In the genomic region with DNA sequence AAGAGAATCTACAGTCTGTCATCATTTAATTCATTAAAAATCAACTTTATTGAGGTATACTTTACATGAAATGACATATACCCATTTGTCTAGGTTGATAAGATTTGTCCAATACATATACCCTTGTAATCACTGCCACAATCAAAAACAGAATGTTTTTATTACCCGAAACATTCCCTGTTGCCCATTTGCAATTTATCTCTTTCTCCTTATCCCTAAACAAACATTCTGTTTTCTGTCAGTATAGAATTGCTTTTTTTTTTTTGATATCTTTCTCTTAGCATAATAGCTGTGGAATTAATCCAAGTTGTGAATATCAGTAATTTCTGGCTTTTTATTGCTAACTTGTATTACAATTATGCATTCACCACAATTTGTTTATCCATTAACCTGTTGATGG, we compare ENCODE assay signal across 35 cellular contexts. TPM values are rescaled to one million over a fixed set of nuclear protein-coding genes. Genes with fewer than 3 reads are reported as not detected.
"Had no signal": no experiment of that assay in that cellular context is flagged by ENCODE, and none has a peak within 500 bp of the region (broad histone marks: within the 10 kb centered on the region; RNA-seq: fewer than 3 reads in every experiment).

No MANE protein-coding gene starts in this region.

- H3K27ac ChIP-seq: ascending aorta, cardiac muscle cell, VCaP had no signal

- ATAC-seq: activated CD8-positive, alpha-beta memory T cell treated with anti-CD3 and anti-CD28 coated beads, Interleukin-2, amount 10 ng/mL, durations not matched to agents 7 days and 5 days; activated CD8-positive, alpha-beta T cell treated with anti-CD3 and anti-CD28 coated beads for 36 hours; activated naive CD8-positive, alpha-beta T cell treated with anti-CD3 and anti-CD28 coated beads, Interleukin-2, amount 50 U/mL, for 24 hours had no signal

- H3K27ac Mint-ChIP-seq: activated B cell treated with CpG ODN at 0.5 μM for 24 hours; activated CD4-positive, alpha-beta memory T cell treated with anti-CD3 and anti-CD28 coated beads for 36 hours; activated CD4-positive, alpha-beta T cell treated with anti-CD3 and anti-CD28 coated beads, Interleukin-2, amount 10 ng/mL, durations not matched to agents 24 days and 14 days; activated CD8-positive, alpha-beta memory T cell treated with anti-CD3 and anti-CD28 coated beads, Interleukin-2, amount 10 ng/mL, durations not matched to agents 7 days and 5 days; activated CD8-positive, alpha-beta T cell treated with anti-CD3 and anti-CD28 coated beads for 36 hours; activated naive CD4-positive, alpha-beta T cell treated with anti-CD3 and anti-CD28 coated beads, Interleukin-2, amount 10 ng/mL, durations not matched to agents 7 days and 5 days; activated naive CD4-positive, alpha-beta T cell treated with anti-CD3 and anti-CD28 coated beads, Interleukin-2, amount 50 U/mL, for 24 hours; activated naive CD8-positive, alpha-beta T cell; activated naive CD8-positive, alpha-beta T cell treated with anti-CD3 and anti-CD28 coated beads, Interleukin-2, amount 10 ng/mL, durations not matched to agents 7 days and 5 days; activated naive CD8-positive, alpha-beta T cell treated with anti-CD3 and anti-CD28 coated beads, Interleukin-2, amount 50 U/mL, for 24 hours; activated T-cell treated with anti-CD3 and anti-CD28 coated beads, Interleukin-2, amount 50 U/mL, for 24 hours; activated T-helper 2 cell treated with anti-CD3 and anti-CD28 coated beads, Interferon-gamma antibody, Interleukin-2, Interleukin-4, amounts not matched to agents 10 μg/mL and 5 μg/mL and 100 μg/mL, durations not matched to agents 14 hours and 24 hours and 36 hours; brain; T-helper 1 cell treated with Interleukin-12 subunit alpha and Interleukin-12 subunit beta and Interleukin-4 antibody, amounts not matched to agents 30 μg/mL and 1 μg/mL, for 36 hours; T-helper 2 cell treated with Interferon-gamma antibody and Interleukin-4, amounts not matched to agents 5 μg/mL and 100 μg/mL, for 36 hours had no signal

- H3K27me3 ChIP-seq: ascending aorta, cardiac muscle cell had no signal

- H3K4me1 ChIP-seq: ascending aorta had no signal

- H3K4me1 Mint-ChIP-seq: activated B cell treated with CpG ODN at 0.5 μM for 24 hours; activated CD4-positive, alpha-beta T cell treated with anti-CD3 and anti-CD28 coated beads, Interleukin-2, amount 10 ng/mL, durations not matched to agents 24 days and 14 days; activated CD8-positive, alpha-beta memory T cell treated with anti-CD3 and anti-CD28 coated beads, Interleukin-2, amount 10 ng/mL, durations not matched to agents 7 days and 5 days; activated naive CD4-positive, alpha-beta T cell treated with anti-CD3 and anti-CD28 coated beads, Interleukin-2, amount 10 ng/mL, durations not matched to agents 7 days and 5 days; activated naive CD4-positive, alpha-beta T cell treated with anti-CD3 and anti-CD28 coated beads, Interleukin-2, amount 50 U/mL, for 24 hours; activated naive CD8-positive, alpha-beta T cell treated with anti-CD3 and anti-CD28 coated beads, Interleukin-2, amount 10 ng/mL, durations not matched to agents 7 days and 5 days; activated naive CD8-positive, alpha-beta T cell treated with anti-CD3 and anti-CD28 coated beads, Interleukin-2, amount 50 U/mL, for 24 hours; central memory CD8-positive, alpha-beta T cell had no signal

- H3K9me3 ChIP-seq: ascending aorta had no signal

- H3K4me3 ChIP-seq: ascending aorta, cardiac muscle cell had no signal

- H3K4me3 Mint-ChIP-seq: activated B cell treated with CpG ODN at 0.5 μM for 24 hours; activated CD4-positive, alpha-beta memory T cell treated with anti-CD3 and anti-CD28 coated beads for 36 hours; activated CD4-positive, alpha-beta T cell treated with anti-CD3 and anti-CD28 coated beads, Interleukin-2, amount 10 ng/mL, durations not matched to agents 24 days and 14 days; activated CD8-positive, alpha-beta memory T cell treated with anti-CD3 and anti-CD28 coated beads, Interleukin-2, amount 10 ng/mL, durations not matched to agents 7 days and 5 days; activated CD8-positive, alpha-beta T cell treated with anti-CD3 and anti-CD28 coated beads for 36 hours; activated naive CD4-positive, alpha-beta T cell treated with anti-CD3 and anti-CD28 coated beads, Interleukin-2, amount 10 ng/mL, durations not matched to agents 7 days and 5 days; activated naive CD4-positive, alpha-beta T cell treated with anti-CD3 and anti-CD28 coated beads, Interleukin-2, amount 50 U/mL, for 24 hours; activated naive CD8-positive, alpha-beta T cell; activated naive CD8-positive, alpha-beta T cell treated with anti-CD3 and anti-CD28 coated beads, Interleukin-2, amount 10 ng/mL, durations not matched to agents 7 days and 5 days; activated naive CD8-positive, alpha-beta T cell treated with anti-CD3 and anti-CD28 coated beads, Interleukin-2, amount 50 U/mL, for 24 hours; activated T-cell treated with anti-CD3 and anti-CD28 coated beads, Interleukin-2, amount 50 U/mL, for 24 hours; brain; central memory CD8-positive, alpha-beta T cell; T-helper 1 cell treated with Interleukin-12 subunit alpha and Interleukin-12 subunit beta and Interleukin-4 antibody, amounts not matched to agents 30 μg/mL and 1 μg/mL, for 36 hours; T-helper 2 cell treated with Interferon-gamma antibody and Interleukin-4, amounts not matched to agents 5 μg/mL and 100 μg/mL, for 36 hours had no signal

- H3K36me3 Mint-ChIP-seq: activated CD4-positive, alpha-beta memory T cell treated with anti-CD3 and anti-CD28 coated beads for 36 hours; activated CD8-positive, alpha-beta memory T cell treated with anti-CD3 and anti-CD28 coated beads, Interleukin-2, amount 10 ng/mL, durations not matched to agents 7 days and 5 days; activated naive CD4-positive, alpha-beta T cell treated with anti-CD3 and anti-CD28 coated beads, Interleukin-2, amount 10 ng/mL, durations not matched to agents 7 days and 5 days; activated naive CD4-positive, alpha-beta T cell treated with anti-CD3 and anti-CD28 coated beads, Interleukin-2, amount 50 U/mL, for 24 hours; activated naive CD8-positive, alpha-beta T cell; activated naive CD8-positive, alpha-beta T cell treated with anti-CD3 and anti-CD28 coated beads, Interleukin-2, amount 10 ng/mL, durations not matched to agents 7 days and 5 days; brain had no signal

- H3K36me3 ChIP-seq: ascending aorta, cardiac muscle cell had no signal

- H3K27me3 Mint-ChIP-seq: activated B cell treated with CpG ODN at 0.5 μM for 24 hours; activated CD4-positive, alpha-beta memory T cell treated with anti-CD3 and anti-CD28 coated beads for 36 hours; activated CD4-positive, alpha-beta T cell treated with anti-CD3 and anti-CD28 coated beads, Interleukin-2, amount 10 ng/mL, durations not matched to agents 24 days and 14 days; activated CD8-positive, alpha-beta memory T cell treated with anti-CD3 and anti-CD28 coated beads, Interleukin-2, amount 10 ng/mL, durations not matched to agents 7 days and 5 days; activated CD8-positive, alpha-beta T cell treated with anti-CD3 and anti-CD28 coated beads for 36 hours; activated naive CD4-positive, alpha-beta T cell treated with anti-CD3 and anti-CD28 coated beads, Interleukin-2, amount 10 ng/mL, durations not matched to agents 7 days and 5 days; activated naive CD4-positive, alpha-beta T cell treated with anti-CD3 and anti-CD28 coated beads, Interleukin-2, amount 50 U/mL, for 24 hours; activated naive CD8-positive, alpha-beta T cell; activated naive CD8-positive, alpha-beta T cell treated with anti-CD3 and anti-CD28 coated beads, Interleukin-2, amount 10 ng/mL, durations not matched to agents 7 days and 5 days; activated naive CD8-positive, alpha-beta T cell treated with anti-CD3 and anti-CD28 coated beads, Interleukin-2, amount 50 U/mL, for 24 hours; activated T-cell treated with anti-CD3 and anti-CD28 coated beads, Interleukin-2, amount 50 U/mL, for 24 hours; brain; central memory CD8-positive, alpha-beta T cell had no signal

- H3K9me3 Mint-ChIP-seq: activated B cell treated with CpG ODN at 0.5 μM for 24 hours; activated CD4-positive, alpha-beta T cell treated with anti-CD3 and anti-CD28 coated beads, Interleukin-2, amount 10 ng/mL, durations not matched to agents 24 days and 14 days; activated CD8-positive, alpha-beta T cell treated with anti-CD3 and anti-CD28 coated beads for 36 hours; activated naive CD8-positive, alpha-beta T cell treated with anti-CD3 and anti-CD28 coated beads, Interleukin-2, amount 10 ng/mL, durations not matched to agents 7 days and 5 days; T-helper 1 cell treated with Interleukin-12 subunit alpha and Interleukin-12 subunit beta and Interleukin-4 antibody, amounts not matched to agents 30 μg/mL and 1 μg/mL, for 36 hours had no signal

- DNase-seq: activated B cell treated with CpG ODN at 0.5 μM for 24 hours; activated CD4-positive, alpha-beta memory T cell treated with anti-CD3 and anti-CD28 coated beads for 36 hours; activated CD4-positive, alpha-beta T cell treated with anti-CD3 and anti-CD28 coated beads for 4 hours; activated CD4-positive, alpha-beta T cell treated with anti-CD3 and anti-CD28 coated beads, Interleukin-2, amount 10 ng/mL, durations not matched to agents 24 days and 14 days; activated CD4-positive, alpha-beta T cell treated with anti-CD3 and anti-CD28 coated beads, Interleukin-2, amount 50 U/mL, for 1 hour; activated CD4-positive, alpha-beta T cell treated with anti-CD3 and anti-CD28 coated beads, Interleukin-2, amount 50 U/mL, for 4 hours; activated CD4-positive, CD25-positive, alpha-beta regulatory T cell treated with anti-CD3 and anti-CD28 coated beads, Interleukin-2, amount 50 U/mL, for 72 hours; activated CD8-positive, alpha-beta memory T cell treated with anti-CD3 and anti-CD28 coated beads, Interleukin-2, amount 10 ng/mL, durations not matched to agents 7 days and 5 days; activated CD8-positive, alpha-beta memory T cell treated with anti-CD3 and anti-CD28 coated beads, Interleukin-2, amount 50 U/mL, for 48 hours; activated CD8-positive, alpha-beta T cell treated with anti-CD3 and anti-CD28 coated beads for 36 hours; activated effector memory CD4-positive, alpha-beta T cell treated with Interleukin-2 at 50 U/mL for 16 hours; activated gamma-delta T cell; activated naive CD4-positive, alpha-beta T cell treated with anti-CD3 and anti-CD28 coated beads, Interleukin-2, amount 10 ng/mL, durations not matched to agents 7 days and 5 days; activated naive CD4-positive, alpha-beta T cell treated with Interleukin-2 at 50 U/mL for 16 hours; activated naive CD8-positive, alpha-beta T cell treated with anti-CD3 and anti-CD28 coated beads, Interleukin-2, amount 10 ng/mL, durations not matched to agents 7 days and 5 days; activated naive CD8-positive, alpha-beta T cell treated with anti-CD3 and anti-CD28 coated beads, Interleukin-2, amount 50 U/mL, for 24 hours; activated T-cell treated with anti-CD3 and anti-CD28 coated beads, Interleukin-2, amount 50 U/mL, for 24 hours; activated T-cell treated with anti-CD3 and anti-CD28 coated beads, Interleukin-2, amount 50 U/mL, for 48 hours; amygdala; anterior cingulate cortex; caudate nucleus; cerebellar nuclear complex; T-helper 2 cell; T-helper 9 cell had no signal

RNA-seq across cellular contexts. Expression of a gene that starts 4.3 kb away (rescaled TPM):
- total RNA-seq: activated B cell treated with CpG ODN at 0.5 μM for 24 hours; activated CD4-positive, alpha-beta memory T cell treated with anti-CD3 and anti-CD28 coated beads for 36 hours; activated CD4-positive, alpha-beta T cell treated with anti-CD3 and anti-CD28 coated beads, Interleukin-2, amount 10 ng/mL, durations not matched to agents 24 days and 14 days; activated CD8-positive, alpha-beta memory T cell treated with anti-CD3 and anti-CD28 coated beads, Interleukin-2, amount 10 ng/mL, durations not matched to agents 7 days and 5 days; activated CD8-positive, alpha-beta T cell treated with anti-CD3 and anti-CD28 coated beads for 36 hours; activated naive CD8-positive, alpha-beta T cell treated with anti-CD3 and anti-CD28 coated beads, Interleukin-2, amount 10 ng/mL, durations not matched to agents 7 days and 5 days; activated T-helper 2 cell treated with anti-CD3 and anti-CD28 coated beads, Interferon-gamma antibody, Interleukin-2, Interleukin-4, amounts not matched to agents 10 μg/mL and 5 μg/mL and 100 μg/mL, durations not matched to agents 14 hours and 24 hours and 36 hours; ascending aorta; bronchial epithelial cell had no signal
- polyA plus RNA-seq: cardiac muscle cell had no signal
